Comparison of ENCODE assay signal across 13 cellular contexts in genomic region chr6:27141472-27142015, GRCh38.
DNase-seq lines count a peak whose midpoint lies in the region; ATAC-seq and TF ChIP-seq lines count a peak whose summit lies in the region.
"Had no signal": no experiment of that assay in that cellular context is flagged by ENCODE, and none has a peak within 500 bp of the region (broad histone marks: within the 10 kb centered on the region; RNA-seq: fewer than 3 reads in every experiment).

No MANE protein-coding gene starts in this region.

- WGBS in gastroesophageal sphincter (ENCODE audit: low coverage in 1 of 2), 2 donors: 66 to 71% methylated on average over 4 of the region's 4 CpGs

- H2AFZ ChIP-seq in neuron (ENCODE audit: low read depth, low read length): no peak overlapping the region

- intact Hi-C loops in activated T-helper 2 cell treated with anti-CD3 and anti-CD28 coated beads, Interferon-gamma antibody, Interleukin-2, Interleukin-4, amounts not matched to agents 10 μg/mL and 5 μg/mL and 100 μg/mL, durations not matched to agents 14 hours and 24 hours and 36 hours (cut with micrococcal nuclease): loop anchor here (1.0 to 2.0 kb wide), 2 partner anchors 8 to 13 kb away; a partner anchor contains a TSS

- TF ChIP-seq CTCF in gastroesophageal sphincter (IDR thresholded peaks at IDR 0.05): no peak

- CTCF ChIA-PET in activated CD4-positive, alpha-beta T cell treated with anti-CD3 and anti-CD28 coated beads, Interleukin-2, amount 10 ng/mL, durations not matched to agents 7 days and 5 days (lab: Charles Lee): no interaction called here

- peaks cover 30% of the 10 kb centered on the region for H3K36me3 Mint-ChIP-seq in activated CD4-positive, alpha-beta T cell treated with anti-CD3 and anti-CD28 coated beads, Interleukin-2, amount 10 ng/mL, durations not matched to agents 7 days and 5 days (ENCODE audit: low read depth)
- peaks cover 18% of the 10 kb centered on the region for H3K36me3 Mint-ChIP-seq in activated T-helper 2 cell treated with anti-CD3 and anti-CD28 coated beads, Interferon-gamma antibody, Interleukin-2, Interleukin-4, amounts not matched to agents 10 μg/mL and 5 μg/mL and 100 μg/mL, durations not matched to agents 14 hours and 24 hours and 36 hours (ENCODE audit: low read depth)

- H3K4me3 ChIP-seq in neuron (ENCODE audit: low read length) (peak overlapping the region; percentile 41), gastroesophageal sphincter (no peak overlapping the region)
- H3K4me3 ChIP-seq: right atrium auricular region had no signal

- POLR2A ChIA-PET in activated CD4-positive, alpha-beta T cell treated with anti-CD3 and anti-CD28 coated beads, Interleukin-2, amount 10 ng/mL, durations not matched to agents 7 days and 5 days (lab: Charles Lee): interaction anchor here (0.6 to 0.7 kb wide), 3 partner anchors 673 to 725 kb away, joined by 3 to 4 read pairs (median 3); a partner anchor contains a TSS

- no peak for ATAC-seq in gastroesophageal sphincter

- no peak for TF ChIP-seq POLR2A in gastroesophageal sphincter (IDR thresholded peaks at IDR 0.05)

- H3K9me3 Mint-ChIP-seq in activated CD4-positive, alpha-beta T cell treated with anti-CD3 and anti-CD28 coated beads, Interleukin-2, amount 10 ng/mL, durations not matched to agents 7 days and 5 days: no peaks in the 10 kb centered on the region
- H3K9me3 Mint-ChIP-seq in activated T-helper 2 cell treated with anti-CD3 and anti-CD28 coated beads, Interferon-gamma antibody, Interleukin-2, Interleukin-4, amounts not matched to agents 10 μg/mL and 5 μg/mL and 100 μg/mL, durations not matched to agents 14 hours and 24 hours and 36 hours: no peaks in the 10 kb centered on the region

- H3K9me3 ChIP-seq in KOPT-K1 (ENCODE audit: insufficient read depth, low read length, poor library complexity, severe bottlenecking) (no peaks in the 10 kb centered on the region), neuron (ENCODE audit: low read length) (no peaks in the 10 kb centered on the region), gastroesophageal sphincter (no peaks in the 10 kb centered on the region)
- H3K9me3 ChIP-seq: right atrium auricular region had no signal

- peak overlapping the region; percentile 96 for H3K4me3 Mint-ChIP-seq in activated CD4-positive, alpha-beta T cell treated with anti-CD3 and anti-CD28 coated beads, Interleukin-2, amount 10 ng/mL, durations not matched to agents 7 days and 5 days
- H3K4me3 Mint-ChIP-seq in activated T-helper 2 cell treated with anti-CD3 and anti-CD28 coated beads, Interferon-gamma antibody, Interleukin-2, Interleukin-4, amounts not matched to agents 10 μg/mL and 5 μg/mL and 100 μg/mL, durations not matched to agents 14 hours and 24 hours and 36 hours (ENCODE audit: low read depth): peak overlapping the region; percentile 76

- no peaks in the 10 kb centered on the region for H3K27me3 Mint-ChIP-seq in activated CD4-positive, alpha-beta T cell treated with anti-CD3 and anti-CD28 coated beads, Interleukin-2, amount 10 ng/mL, durations not matched to agents 7 days and 5 days
- H3K27me3 Mint-ChIP-seq in activated T-helper 2 cell treated with anti-CD3 and anti-CD28 coated beads, Interferon-gamma antibody, Interleukin-2, Interleukin-4, amounts not matched to agents 10 μg/mL and 5 μg/mL and 100 μg/mL, durations not matched to agents 14 hours and 24 hours and 36 hours (ENCODE audit: low read depth): no peaks in the 10 kb centered on the region

- H3K36me3 ChIP-seq in KOPT-K1 (ENCODE audit: insufficient read depth, low read length) (no peaks in the 10 kb centered on the region), neuron (ENCODE audit: insufficient read depth, low read length) (no peaks in the 10 kb centered on the region), gastroesophageal sphincter (no peaks in the 10 kb centered on the region)
- H3K36me3 ChIP-seq: right atrium auricular region had no signal

- H3K27ac ChIP-seq in KOPT-K1 (ENCODE audit: low read depth, low read length, poor library complexity, severe bottlenecking) (peak overlapping the region; percentile 98), gastroesophageal sphincter (no peak overlapping the region)
- H3K27ac ChIP-seq: right atrium auricular region had no signal

- H3K27me3 ChIP-seq in neuron (ENCODE audit: insufficient read depth, low read length) (no peaks in the 10 kb centered on the region), gastroesophageal sphincter (no peaks in the 10 kb centered on the region)
- H3K27me3 ChIP-seq: right atrium auricular region had no signal

- H3K4me1 Mint-ChIP-seq in activated CD4-positive, alpha-beta T cell treated with anti-CD3 and anti-CD28 coated beads, Interleukin-2, amount 10 ng/mL, durations not matched to agents 7 days and 5 days: peaks cover 49% of the 10 kb centered on the region
- H3K4me1 Mint-ChIP-seq in activated T-helper 2 cell treated with anti-CD3 and anti-CD28 coated beads, Interferon-gamma antibody, Interleukin-2, Interleukin-4, amounts not matched to agents 10 μg/mL and 5 μg/mL and 100 μg/mL, durations not matched to agents 14 hours and 24 hours and 36 hours (ENCODE audit: low read depth): peaks cover 32% of the 10 kb centered on the region

- H3K4me1 ChIP-seq in neuron (ENCODE audit: insufficient read depth, low read length) (peaks cover 24% of the 10 kb centered on the region), gastroesophageal sphincter (peaks cover 0 to 45% (median 6%) of the 10 kb centered on the region in 3 donors)

- no peak for TF ChIP-seq EP300 in gastroesophageal sphincter (IDR thresholded peaks at IDR 0.05)

- DNase-seq in activated CD4-positive, alpha-beta T cell treated with anti-CD3 and anti-CD28 coated beads, Interleukin-2, amount 10 ng/mL, durations not matched to agents 7 days and 5 days: no peak
- no peak for DNase-seq in activated CD4-positive, alpha-beta T cell treated with anti-CD3 and anti-CD28 coated beads for 1 hour
- DNase-seq in activated T-helper 2 cell treated with anti-CD3 and anti-CD28 coated beads, Interferon-gamma antibody, Interleukin-2, Interleukin-4, amounts not matched to agents 10 μg/mL and 5 μg/mL and 100 μg/mL, durations not matched to agents 14 hours and 24 hours and 36 hours (ENCODE audit: low spot score): no peak
- DNase-seq in medulla oblongata (ENCODE audit: extremely low spot score): no peak
- no peak for DNase-seq in stimulated activated naive CD4-positive, alpha-beta T cell treated with Interleukin-2 at 50 U/mL for 16 hours (lab: John Stamatoyannopoulos, UW)
- DNase-seq: activated effector memory CD4-positive, alpha-beta T cell treated with anti-CD3 and anti-CD28 coated beads, Interleukin-2, amount 50 U/mL, for 16 hours; AML-193; foreskin melanocyte; NCI-H526 treated with DMSO at 0.1 percent for 48 hours had no signal

- H3K27ac Mint-ChIP-seq in activated CD4-positive, alpha-beta T cell treated with anti-CD3 and anti-CD28 coated beads, Interleukin-2, amount 10 ng/mL, durations not matched to agents 7 days and 5 days: peak overlapping the region; percentile 99
- H3K27ac Mint-ChIP-seq in activated T-helper 2 cell treated with anti-CD3 and anti-CD28 coated beads, Interferon-gamma antibody, Interleukin-2, Interleukin-4, amounts not matched to agents 10 μg/mL and 5 μg/mL and 100 μg/mL, durations not matched to agents 14 hours and 24 hours and 36 hours: peak overlapping the region; percentile 76
